ENCODE assay signal across 26 cellular contexts in genomic region chr9:74610523-74611061, GRCh38.
DNase-seq lines count a peak whose midpoint lies in the region; ATAC-seq, FAIRE-seq and TF ChIP-seq lines count a peak whose summit lies in the region.
"Had no signal": no experiment of that assay in that cellular context is flagged by ENCODE, and none has a peak within 500 bp of the region (broad histone marks: within the 10 kb centered on the region; RNA-seq: fewer than 3 reads in every experiment).

No MANE protein-coding gene starts in this region.

- H4K20me1 ChIP-seq in OCI-LY3 (ENCODE audit: insufficient read depth, low read length), result no peaks in the 10 kb centered on the region

- DNase-seq in D721Med (ENCODE audit: insufficient read length, low spot score) (no peak), islet precursor cell (peak; percentile 55), natural killer cell (no peak), endothelial cell (ENCODE audit: low spot score) (no peak), left cardiac atrium (no peak), cerebellum (ENCODE audit: low spot score) (no peak)
- DNase-seq: brain microvascular endothelial cell; foreskin fibroblast; GDM1; hippocampal formation; MM.1S; NCI-H146; NCI-H82; Peyer's patch; posterior cingulate gyrus; stimulated activated CD4-positive, alpha-beta T cell treated with anti-CD3 and anti-CD28 coated beads, Interleukin-1b, Interleukin-23, amount 100 ng/mL, for 48 hours; upper lobe of left lung had no signal

- no peaks in the 10 kb centered on the region for H3K36me3 ChIP-seq in OCI-LY3 (replicated peaks; ENCODE audit: low read depth, low read length)
- H3K36me3 ChIP-seq: brain microvascular endothelial cell, Peyer's patch, upper lobe of left lung had no signal

- peak overlapping the region; percentile 49 for H3K4me3 ChIP-seq in OCI-LY3 (ENCODE audit: low read length)
- H3K4me3 ChIP-seq: coronary artery, Peyer's patch, upper lobe of left lung had no signal

- H3K27me3 ChIP-seq in OCI-LY3 (ENCODE audit: low read depth, low read length), result peaks cover 14% of the 10 kb centered on the region
- H3K27me3 ChIP-seq: brain microvascular endothelial cell, Peyer's patch, upper lobe of left lung had no signal

- no peaks in the 10 kb centered on the region for H3K9me3 ChIP-seq in OCI-LY3 (ENCODE audit: insufficient read depth, low read length)
- H3K9me3 ChIP-seq: Peyer's patch, upper lobe of left lung had no signal

- H3K4me1 ChIP-seq in OCI-LY3 (ENCODE audit: low read length), result peaks cover 25% of the 10 kb centered on the region
- H3K4me1 ChIP-seq: Peyer's patch, upper lobe of left lung had no signal

- H3K79me2 ChIP-seq in OCI-LY3 (ENCODE audit: low read length), result no peaks in the 10 kb centered on the region

- H3K36me3 Mint-ChIP-seq in natural killer cell (no peaks in the 10 kb centered on the region), endothelial cell (ENCODE audit: low read depth, unreplicated experiment) (no peaks in the 10 kb centered on the region)
- H3K36me3 Mint-ChIP-seq: activated naive CD8-positive, alpha-beta T cell had no signal

- H3K27ac Mint-ChIP-seq in natural killer cell (no peak overlapping the region), endothelial cell (ENCODE audit: unreplicated experiment) (no peak overlapping the region)
- H3K27ac Mint-ChIP-seq: activated naive CD8-positive, alpha-beta T cell; nephron; stimulated activated naive CD8-positive, alpha-beta T cell treated with anti-CD3 and anti-CD28 coated beads, Interleukin-15, Interleukin-2, amounts not matched to agents 100 ng/mL and 50 ng/mL, for 24 hours; T-helper 2 cell treated with Interferon-gamma antibody and Interleukin-4, amounts not matched to agents 5 μg/mL and 100 μg/mL, for 36 hours had no signal

- peaks cover 0 to 7% of the 10 kb centered on the region in 2 donors for H3K27me3 Mint-ChIP-seq in natural killer cell (ENCODE audit: low read depth in 2 of 2)
- no peaks in the 10 kb centered on the region for H3K27me3 Mint-ChIP-seq in endothelial cell (ENCODE audit: unreplicated experiment)
- H3K27me3 Mint-ChIP-seq: stimulated activated naive CD8-positive, alpha-beta T cell treated with anti-CD3 and anti-CD28 coated beads, Interleukin-15, Interleukin-2, amounts not matched to agents 100 ng/mL and 50 ng/mL, for 24 hours had no signal

- peak overlapping the region; percentile 39 for H3K9ac ChIP-seq in OCI-LY3 (ENCODE audit: low read length)

- peak; percentile 36 for ATAC-seq in HG02759 (IDR thresholded peaks at IDR 0.05; ENCODE audit: unreplicated experiment)
- ATAC-seq in natural killer cell, result no peak
- ATAC-seq in left cardiac atrium, result no peak

- peak overlapping the region; percentile 90 for H2AFZ ChIP-seq in OCI-LY3 (ENCODE audit: low read depth, low read length)

- H3K4me3 Mint-ChIP-seq in natural killer cell, result no peak overlapping the region
- no peak overlapping the region for H3K4me3 Mint-ChIP-seq in endothelial cell (ENCODE audit: unreplicated experiment)
- H3K4me3 Mint-ChIP-seq: activated naive CD8-positive, alpha-beta T cell; nephron; stimulated activated naive CD8-positive, alpha-beta T cell treated with anti-CD3 and anti-CD28 coated beads, Interleukin-15, Interleukin-2, amounts not matched to agents 100 ng/mL and 50 ng/mL, for 24 hours; T-helper 2 cell treated with Interferon-gamma antibody and Interleukin-4, amounts not matched to agents 5 μg/mL and 100 μg/mL, for 36 hours had no signal

- peak overlapping the region; percentile 82 for H3K4me2 ChIP-seq in OCI-LY3 (ENCODE audit: low read length)

- H3K9me3 Mint-ChIP-seq in natural killer cell (no peaks in the 10 kb centered on the region), endothelial cell (ENCODE audit: unreplicated experiment) (no peaks in the 10 kb centered on the region)
- H3K9me3 Mint-ChIP-seq: nephron; stimulated activated naive CD8-positive, alpha-beta T cell treated with anti-CD3 and anti-CD28 coated beads, Interleukin-15, Interleukin-2, amounts not matched to agents 100 ng/mL and 50 ng/mL, for 24 hours; T-helper 2 cell treated with Interferon-gamma antibody and Interleukin-4, amounts not matched to agents 5 μg/mL and 100 μg/mL, for 36 hours had no signal

- FAIRE-seq in D721Med (lab: Jason Lieb, UNC), result peak; percentile 38
- FAIRE-seq: A204.1, endometrium had no signal

- intact Hi-C loops in natural killer cell (cut with micrococcal nuclease) (no loop called here), left cardiac atrium (cut with DNase I) (no loop called here)

- TF ChIP-seq CTCF in D721Med (IDR thresholded peaks at IDR 0.05; ENCODE audit: insufficient read depth, missing control alignments), result no peak
- no peak for TF ChIP-seq CTCF in OCI-LY3 (IDR thresholded peaks at IDR 0.05; ENCODE audit: low read depth, low read length)
- TF ChIP-seq CTCF in natural killer cell (IDR thresholded peaks at IDR 0.05), result no peak
- no peak for TF ChIP-seq CTCF in endothelial cell (IDR thresholded peaks at IDR 0.05; ENCODE audit: unreplicated experiment)

- H3K4me1 Mint-ChIP-seq in natural killer cell (no peaks in the 10 kb centered on the region), endothelial cell (ENCODE audit: unreplicated experiment) (no peaks in the 10 kb centered on the region)
- H3K4me1 Mint-ChIP-seq: nephron had no signal

- H3K27ac ChIP-seq in OCI-LY3 (ENCODE audit: low read length), result peak overlapping the region; percentile 54
- H3K27ac ChIP-seq: brain microvascular endothelial cell, coronary artery, Peyer's patch, upper lobe of left lung had no signal
